In the genomic region with DNA sequence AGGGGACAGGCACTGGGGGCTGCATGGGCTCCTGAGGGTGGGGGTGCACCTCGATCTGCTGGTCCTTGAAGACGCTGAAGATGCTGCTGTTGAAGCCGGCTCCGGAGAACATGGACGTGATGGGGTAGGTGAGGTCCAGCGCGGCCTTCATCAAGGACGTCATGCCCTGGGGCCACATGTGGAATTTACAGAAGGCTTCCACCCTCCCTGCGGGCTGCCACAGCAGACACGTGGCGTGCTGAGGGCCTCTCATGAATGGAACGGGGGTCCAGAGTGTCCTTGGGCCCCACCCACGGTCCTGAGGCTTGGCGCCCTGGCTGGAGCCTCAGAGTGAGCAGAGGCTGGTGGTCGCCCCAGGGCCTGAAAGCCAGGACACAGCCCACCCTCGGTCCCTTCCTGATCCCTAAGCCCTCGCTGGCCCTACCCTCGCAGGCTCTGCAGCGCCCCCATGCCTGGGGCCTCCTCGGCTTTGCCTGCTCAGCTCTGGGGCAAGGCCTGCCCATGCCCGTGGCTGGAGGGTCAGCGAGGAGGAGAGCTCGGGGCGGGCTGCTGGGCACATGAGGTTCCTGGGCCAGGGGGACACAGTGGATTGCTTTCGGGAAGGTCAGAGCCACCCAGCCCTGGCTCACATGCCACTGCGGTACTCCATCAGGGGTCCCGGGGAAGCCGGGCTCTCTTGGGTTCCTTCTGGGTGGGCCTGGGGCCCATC, we compare ENCODE assay signal across 23 cellular contexts. TPM values are rescaled to one million over a fixed set of nuclear protein-coding genes. Genes with fewer than 3 reads are reported as not detected.
DNase-seq lines count a peak whose midpoint lies in the region; ATAC-seq and TF ChIP-seq lines count a peak whose summit lies in the region.
"Had no signal": no experiment of that assay in that cellular context is flagged by ENCODE, and none has a peak within 500 bp of the region (broad histone marks: within the 10 kb centered on the region; RNA-seq: fewer than 3 reads in every experiment).

No MANE protein-coding gene starts in this region.

- TF ChIP-seq CTCF in right atrium auricular region (IDR thresholded peaks at IDR 0.05), result no peak
- TF ChIP-seq CTCF in coronary artery (IDR thresholded peaks at IDR 0.05), result no peak
- no peak for TF ChIP-seq CTCF in mucosa of descending colon (IDR thresholded peaks at IDR 0.05)

- H3K4me1 ChIP-seq in right atrium auricular region, result peaks cover 0 to 8% of the 10 kb centered on the region in 2 donors
- peaks cover 3% of the 10 kb centered on the region for H3K4me1 ChIP-seq in mucosa of descending colon (ENCODE audit: low read depth)
- no peaks in the 10 kb centered on the region for H3K4me1 ChIP-seq in aorta (ENCODE audit: control insufficient read depth in 1 of 2, insufficient read depth in 2 of 2, low read length in 2 of 2)

- no peaks in the 10 kb centered on the region for H3K9me3 ChIP-seq in right atrium auricular region
- no peaks in the 10 kb centered on the region for H3K9me3 ChIP-seq in mucosa of descending colon
- H3K9me3 ChIP-seq in aorta (ENCODE audit: control insufficient read depth, low read length), result no peaks in the 10 kb centered on the region

- intact Hi-C loops in cardiac septum (cut with DNase I), result no loop called here
- intact Hi-C loops in mucosa of descending colon (cut with DNase I, micrococcal nuclease), result no loop called here
- intact Hi-C loops in aorta (cut with DNase I), result no loop called here

- DNase-seq in cardiac septum (ENCODE audit: low spot score) (peak; percentile 74), right atrium auricular region (ENCODE audit: low spot score) (no peak), coronary artery (ENCODE audit: low spot score) (peak; percentile 65), mucosa of descending colon (peak in 2 of 3 donors; percentile 20 to 55), aorta (peak; percentile 46 to 62), NCI-H82 (lab: John Stamatoyannopoulos, UW) (no peak), cortex of kidney (lab: John Stamatoyannopoulos, UW) (no peak)
- DNase-seq: ACHN; AML-193; COR-L47; EL; KG1; NCI-H1436; NCI-H2029; NCI-H2171; NCI-H446; NCI-H69; NK-92 treated with Interleukin-12 subunit alpha and Interleukin-12 subunit beta, amount 100 ng/mL, for 24 hours; RPMI8226 had no signal

- no peaks in the 10 kb centered on the region for H3K36me3 ChIP-seq in right atrium auricular region
- no peaks in the 10 kb centered on the region for H3K36me3 ChIP-seq in mucosa of descending colon (ENCODE audit: low read depth)
- no peaks in the 10 kb centered on the region for H3K36me3 ChIP-seq in aorta (ENCODE audit: control insufficient read depth in 1 of 2, insufficient read depth in 2 of 2, low read length in 1 of 2)

- H3K27me3 ChIP-seq in right atrium auricular region (no peaks in the 10 kb centered on the region), aorta (ENCODE audit: control insufficient read depth in 1 of 2, insufficient read depth in 2 of 2, low read length in 1 of 2) (no peaks in the 10 kb centered on the region)

- 95% methylated on average over 28 of the region's 28 CpGs for WGBS in aorta, 2 donors

- H3K27ac ChIP-seq in right atrium auricular region, result no peak overlapping the region
- H3K27ac ChIP-seq in coronary artery, result no peak overlapping the region
- no peak overlapping the region for H3K27ac ChIP-seq in aorta (ENCODE audit: low read depth in 1 of 2, low read length in 2 of 2)

- H3K4me3 ChIP-seq in right atrium auricular region, result no peak overlapping the region
- no peak overlapping the region for H3K4me3 ChIP-seq in coronary artery
- H3K4me3 ChIP-seq in mucosa of descending colon, result no peak overlapping the region
- no peak overlapping the region for H3K4me3 ChIP-seq in aorta (ENCODE audit: low read length in 2 of 2)

- ATAC-seq in mucosa of descending colon (no peak), aorta (ENCODE audit: low FRiP score) (no peak)

RNA-seq across cellular contexts. Expression of a gene that starts 5.3 kb away (rescaled TPM):
- 12.2 TPM for total RNA-seq in cardiac septum
- total RNA-seq in right atrium auricular region, result 10 to 100 TPM; 16.2 to 26.2 TPM
- total RNA-seq in mucosa of descending colon, result 10 to 100 TPM; 30.1 to 48.0 (median 43.4) TPM
- 10 to 100 TPM; 76.8 to 78.2 TPM for total RNA-seq in aorta
- polyA plus RNA-seq in aorta, result 100 to 1,000 TPM in 1 of 2 donors, 10 to 100 TPM in 1; 75.5 to 154 TPM

RNA-seq across cellular contexts. Expression of a gene that starts 23.3 kb away (rescaled TPM):
- total RNA-seq in cardiac septum (not detected), right atrium auricular region (not detected), mucosa of descending colon (100 to 1,000 TPM in 1 of 3 donors, 10 to 100 TPM in 2; 36.7 to 127 (median 74.8) TPM), aorta (not detected)
- 1 to 10 TPM in 1 of 2 donors, not detected in 1; 3.1 TPM for polyA plus RNA-seq in aorta
- total RNA-seq: M059J, OCI-LY7 had no signal
- polyA plus RNA-seq: CD14-positive monocyte had no signal

RNA-seq across cellular contexts. Expression of a gene that starts 41.3 kb away (rescaled TPM):
- total RNA-seq in cardiac septum (3.3 TPM), right atrium auricular region (1 to 10 TPM in 1 of 2 donors, under 1 TPM in 1; 0.94 to 3.4 TPM), mucosa of descending colon (10 to 100 TPM; 18.0 to 41.5 (median 27.2) TPM), aorta (1 to 10 TPM; 4.1 to 8.5 TPM)
- polyA plus RNA-seq in aorta, result 10 to 100 TPM in 1 of 2 donors, 1 to 10 TPM in 1; 2.9 to 12.6 TPM
- total RNA-seq: H4, M059J, OCI-LY7 had no signal

RNA-seq across cellular contexts. Expression of a gene that starts 41.5 kb away (rescaled TPM):
- total RNA-seq in cardiac septum (11.3 TPM), right atrium auricular region (1 to 10 TPM; 5.9 to 6.0 TPM), mucosa of descending colon (10 to 100 TPM; 39.4 to 56.7 (median 40.1) TPM), aorta (10 to 100 TPM; 21.9 to 38.2 TPM)
- polyA plus RNA-seq in aorta, result 10 to 100 TPM; 15.9 to 96.8 TPM

Comparison
In these comparisons a context has a peak if more than half of its experiments do, and no peak if none do; other contexts are left out.
1. DNase-seq: peak in cardiac septum (single experiment), coronary artery (single experiment), mucosa of descending colon (2 of 3) and aorta (2 of 2); none in right atrium auricular region (single experiment), NCI-H82 (single experiment) and cortex of kidney (single experiment).
2. RNA of a gene that starts 23.3 kb away (total RNA-seq): 36.7 to 127 TPM in mucosa of descending colon; not detected in aorta, not detected in cardiac septum (single experiment) and not detected in right atrium auricular region; every median in the first group is over 10 times any median in the second.